Comparison of ENCODE assay signal across 8 cellular contexts in the genomic region with DNA sequence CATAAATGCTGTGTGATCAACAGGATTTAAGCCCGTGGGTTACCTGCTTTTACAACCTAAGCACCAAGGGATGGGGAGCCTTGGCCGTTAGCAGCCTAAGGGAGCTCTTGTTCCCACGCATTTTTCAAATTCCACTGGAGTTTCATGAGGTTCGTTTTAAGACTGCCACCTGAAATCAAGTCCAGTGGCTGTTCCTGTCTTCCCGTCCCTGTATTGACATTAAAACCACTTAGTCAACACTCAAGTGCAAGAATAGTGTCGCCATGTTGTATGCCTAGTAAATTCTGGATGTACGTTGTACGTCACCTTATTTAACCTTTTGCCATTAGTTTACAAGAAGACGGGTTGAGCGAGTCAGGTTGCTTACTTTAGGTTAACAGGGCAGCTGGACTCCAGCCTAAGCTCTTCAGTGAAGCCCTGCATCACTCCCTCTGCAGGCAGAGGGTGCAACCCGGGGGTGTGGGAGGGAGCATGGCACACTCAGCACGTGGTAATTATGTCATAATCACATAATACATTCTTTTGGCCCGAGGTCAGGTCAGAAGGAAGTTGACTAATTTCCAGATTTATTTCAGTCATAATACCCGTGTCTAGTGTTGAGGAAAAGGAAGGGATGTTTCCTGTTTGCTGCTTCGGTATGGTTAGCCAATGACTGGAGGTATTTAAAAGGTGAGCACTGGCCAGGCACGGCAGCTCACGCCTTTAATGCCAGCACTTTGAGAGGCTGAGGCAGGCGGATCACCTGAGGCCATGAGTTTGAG. TPM values are rescaled to one million over a fixed set of nuclear protein-coding genes. Genes with fewer than 3 reads are reported as not detected.
DNase-seq lines count a peak whose midpoint lies in the region; ATAC-seq and TF ChIP-seq lines count a peak whose summit lies in the region.

No MANE protein-coding gene starts in this region.

- H3K4me1 Mint-ChIP-seq in activated T-cell treated with anti-CD3 and anti-CD28 coated beads, Interleukin-2, amount 50 U/mL, for 72 hours (ENCODE audit: low read depth) = peaks cover 45% of the 10 kb centered on the region
- H3K4me1 Mint-ChIP-seq in immature natural killer cell = peaks cover 34 to 59% of the 10 kb centered on the region in 2 donors

- no peaks in the 10 kb centered on the region for H3K36me3 ChIP-seq in heart left ventricle

- intact Hi-C loops in heart left ventricle (cut with DNase I) (loop anchor here in 4 of 10 donors (2.0 to 5.0 kb wide), 3 partner anchors 36 to 42 kb away; partner anchors contain the start of genes CNST (in 2 of the 4) and TFB2M (in 2 of the 4)), sciatic nerve (cut with DNase I) (no loop called here)

- DNase-seq in GM20000 (ENCODE audit: low spot score) (peak; percentile 37), NCI-H2196 (lab: John Stamatoyannopoulos, UW; ENCODE audit: unreplicated experiment) (peak; percentile 74), heart left ventricle (peak; percentile 69 to 81 (median 72)), sciatic nerve (ENCODE audit: low spot score) (no peak), immature natural killer cell (no peak)
- peak; percentile 33 to 44 for DNase-seq in activated T-cell treated with anti-CD3 and anti-CD28 coated beads, Interleukin-2, amount 50 U/mL, for 72 hours

- peak; percentile 27 for TF ChIP-seq CTCF in C4-2B (conservative IDR thresholded peaks at IDR 0.05)
- TF ChIP-seq CTCF in GM20000 (IDR thresholded peaks at IDR 0.05; ENCODE audit: extremely low read depth, missing control alignments) = no peak
- peak in 9 of 12 donors; percentile 15 to 49 (median 35) for TF ChIP-seq CTCF in heart left ventricle (IDR thresholded peaks at IDR 0.05)

- ATAC-seq in activated T-cell treated with anti-CD3 and anti-CD28 coated beads, Interleukin-2, amount 50 U/mL, for 72 hours (replicated peaks in 1 of 2) = peak; percentile 88 to 95
- ATAC-seq in heart left ventricle (peak; percentile 86 to 94 (median 94)), sciatic nerve (peak; percentile 92), HG02970 (IDR thresholded peaks at IDR 0.05; ENCODE audit: low FRiP score, unreplicated experiment) (no peak)

- H3K36me3 Mint-ChIP-seq in activated T-cell treated with anti-CD3 and anti-CD28 coated beads, Interleukin-2, amount 50 U/mL, for 72 hours (ENCODE audit: insufficient read depth in 2 of 2) = peaks cover 0 to 4% of the 10 kb centered on the region in 2 donors
- H3K36me3 Mint-ChIP-seq in immature natural killer cell = peaks cover 0 to 5% (median 0%) of the 10 kb centered on the region in 3 donors

- H3K9me3 Mint-ChIP-seq in activated T-cell treated with anti-CD3 and anti-CD28 coated beads, Interleukin-2, amount 50 U/mL, for 72 hours = no peaks in the 10 kb centered on the region
- H3K9me3 Mint-ChIP-seq in immature natural killer cell = no peaks in the 10 kb centered on the region

- peak overlapping the region; percentile 48 for H3K27ac Mint-ChIP-seq in activated T-cell treated with anti-CD3 and anti-CD28 coated beads, Interleukin-2, amount 50 U/mL, for 72 hours
- H3K27ac Mint-ChIP-seq in immature natural killer cell = peak overlapping the region in 2 of 6 donors; percentile 19 to 56

- no peaks in the 10 kb centered on the region for H3K9me3 ChIP-seq in heart left ventricle

- H3K4me3 ChIP-seq in heart left ventricle = peak overlapping the region in 2 of 12 donors; percentile 0 to 6

- peaks cover 6 to 43% (median 23%) of the 10 kb centered on the region in 12 donors for H3K4me1 ChIP-seq in heart left ventricle

- H3K27me3 ChIP-seq in heart left ventricle = no peaks in the 10 kb centered on the region

- 27 to 37% (median 31%) methylated on average over 18 of the region's 18 CpGs for WGBS in heart left ventricle, 4 donors

- no peaks in the 10 kb centered on the region for H3K27me3 Mint-ChIP-seq in activated T-cell treated with anti-CD3 and anti-CD28 coated beads, Interleukin-2, amount 50 U/mL, for 72 hours (ENCODE audit: low read depth)
- H3K27me3 Mint-ChIP-seq in immature natural killer cell (ENCODE audit: low read depth in 3 of 3) = no peaks in the 10 kb centered on the region

- H3K4me3 Mint-ChIP-seq in activated T-cell treated with anti-CD3 and anti-CD28 coated beads, Interleukin-2, amount 50 U/mL, for 72 hours = peak overlapping the region in 1 of 2 donors; percentile 20
- H3K4me3 Mint-ChIP-seq in immature natural killer cell = no peak overlapping the region

- H3K27ac ChIP-seq in C4-2B (peak overlapping the region; percentile 77), heart left ventricle (peak overlapping the region in 11 of 12 donors; percentile 59 to 85 (median 67))

- no peak for TF ChIP-seq POLR2A in heart left ventricle (IDR thresholded peaks at IDR 0.05)

RNA-seq across cellular contexts. Expression of gene CNST, which starts 42.5 kb away (rescaled TPM):
- 10 to 100 TPM; 28.0 to 30.4 TPM for total RNA-seq in activated T-cell treated with anti-CD3 and anti-CD28 coated beads, Interleukin-2, amount 50 U/mL, for 72 hours
- total RNA-seq in heart left ventricle = 10 to 100 TPM; 14.0 to 23.9 (median 19.1) TPM
- polyA plus RNA-seq in heart left ventricle = 10 to 100 TPM in 1 of 2 donors, 1 to 10 TPM in 1; 3.9 to 11.9 TPM
- 23.4 TPM for total RNA-seq in sciatic nerve
- 10 to 100 TPM; 21.8 to 30.0 (median 24.1) TPM for polyA plus RNA-seq in immature natural killer cell

RNA-seq across cellular contexts. Expression of gene TFB2M, which starts 42.7 kb away (rescaled TPM):
- total RNA-seq in activated T-cell treated with anti-CD3 and anti-CD28 coated beads, Interleukin-2, amount 50 U/mL, for 72 hours = 10 to 100 TPM; 13.5 to 15.0 TPM
- total RNA-seq in heart left ventricle = 10 to 100 TPM; 10.5 to 14.5 (median 12.8) TPM
- 10 to 100 TPM in 1 of 2 donors, 1 to 10 TPM in 1; 4.2 to 18.6 TPM for polyA plus RNA-seq in heart left ventricle
- total RNA-seq in sciatic nerve = 6.6 TPM
- polyA plus RNA-seq in immature natural killer cell = 10 to 100 TPM; 15.0 to 17.9 (median 15.6) TPM

Comparison
In these comparisons a context has a peak if more than half of its experiments do, and no peak if none do; other contexts are left out.
1. DNase-seq: peak in GM20000 (single experiment), NCI-H2196 (single experiment), activated T-cell treated with anti-CD3 and anti-CD28 coated beads, Interleukin-2, amount 50 U/mL, for 72 hours (2 of 2) and heart left ventricle (5 of 5); none in sciatic nerve (single experiment) and immature natural killer cell (0 of 3).